1 cellular context compared by ENCODE assay signal in the genomic region with DNA sequence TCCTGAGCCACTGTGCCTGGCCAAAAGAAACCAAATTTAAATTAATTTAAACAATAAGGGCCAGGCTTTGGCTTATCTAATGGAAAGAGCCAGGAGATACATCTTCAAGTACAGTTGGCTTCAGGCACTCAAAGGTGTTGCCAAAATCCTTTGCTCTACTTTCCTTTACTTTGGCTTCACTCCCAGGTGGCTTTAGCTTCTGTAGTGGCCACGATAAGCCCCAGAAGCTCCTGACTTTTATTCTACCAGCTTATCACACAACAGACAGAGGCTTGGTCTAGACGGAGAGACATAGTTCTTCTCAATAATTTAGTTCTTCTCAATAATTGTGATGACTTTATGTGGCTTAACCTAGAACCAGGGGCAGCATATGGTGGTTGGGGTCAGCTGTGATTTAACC.
TF ChIP-seq lines count a peak whose summit lies in the region.

No MANE protein-coding gene starts in this region.

TF ChIP-seq in IMR-90, 13 proteins besides CTCF, POLR2A, EP300 and RAD21:
- TF ChIP-seq MAZ (IDR thresholded peaks at IDR 0.05; ENCODE audit: borderline replicate concordance, low read depth, low read length) (no peak), NFE2L2 (IDR thresholded peaks at IDR 0.05; ENCODE audit: low read depth, low read length) (no peak)
TF ChIP-seq in IMR-90: peak in this region for 0.
